In genomic region chr1:172449585-172450523, GRCh38 we compare ENCODE assay signal across 8 cellular contexts. TPM values are rescaled to one million over a fixed set of nuclear protein-coding genes. Genes with fewer than 3 reads are reported as not detected.
DNase-seq lines count a peak whose midpoint lies in the region; ATAC-seq and TF ChIP-seq lines count a peak whose summit lies in the region.

No MANE protein-coding gene starts in this region.

- TF ChIP-seq CTCF in spleen (IDR thresholded peaks at IDR 0.05 in 8 of 11, conservative IDR thresholded peaks at IDR 0.05 in 3 of 11), result peak; percentile 64 to 87 (median 80)

- H3K36me3 ChIP-seq in SJCRH30, result no peaks in the 10 kb centered on the region
- H3K36me3 ChIP-seq in spleen, result no peaks in the 10 kb centered on the region

- peak; percentile 96 for ATAC-seq in GM21529 (IDR thresholded peaks at IDR 0.05; ENCODE audit: unreplicated experiment)

- H3K27ac ChIP-seq in SJCRH30, result peak overlapping the region; percentile 27
- peak overlapping the region in 2 of 8 donors; percentile 19 to 37 for H3K27ac ChIP-seq in spleen

- no peak for TF ChIP-seq POLR2A in spleen (IDR thresholded peaks at IDR 0.05)

- DNase-seq in activated CD4-positive, alpha-beta T cell treated with anti-CD3 and anti-CD28 coated beads for 48 hours, result peak; percentile 33
- DNase-seq in activated CD4-positive, alpha-beta T cell treated with anti-CD3 and anti-CD28 coated beads, Interleukin-2, amount 50 U/mL, for 4 hours, result no peak
- DNase-seq in KBM-7 (peak; percentile 72), SJCRH30 (peak; percentile 77 to 89), T47D (ENCODE audit: low read depth in 1 of 2, low spot score in 1 of 2) (peak; percentile 47 to 83), iris pigment epithelial cell (ENCODE audit: low read depth) (peak; percentile 70), spleen (peak; percentile 81)

- H3K9me3 ChIP-seq in SJCRH30 (replicated peaks) (no peaks in the 10 kb centered on the region), spleen (no peaks in the 10 kb centered on the region)

- in situ Hi-C loops in KBM-7 (cut with MboI; ENCODE audit: low pct_unique_long_range_greater_than_20kb, low sequenced_read_pairs) (no loop called here), T47D (cut with HindIII; ENCODE audit: low pct_unique_long_range_greater_than_20kb, low sequenced_read_pairs) (no loop called here)

- H3K4me1 ChIP-seq in SJCRH30 (peaks cover 25% of the 10 kb centered on the region), spleen (peaks cover 0 to 26% (median 10%) of the 10 kb centered on the region in 6 donors)

- H3K27me3 ChIP-seq in SJCRH30, result no peaks in the 10 kb centered on the region
- no peaks in the 10 kb centered on the region for H3K27me3 ChIP-seq in spleen (replicated peaks in 1 of 7)

- WGBS in spleen, 5 donors, result 44 to 63% (median 55%) methylated on average over 15 to 18 of the region's 18 CpGs

- peak overlapping the region; percentile 39 for H3K4me3 ChIP-seq in SJCRH30
- peak overlapping the region in 1 of 8 donors; percentile 33 for H3K4me3 ChIP-seq in spleen

- intact Hi-C loops in spleen (cut with DNase I; ENCODE audit: low total_unique reads), result loop anchor here (5.0 to 10.0 kb wide), 2 partner anchors 272 to 445 kb away; no protein-coding TSS in a partner anchor

RNA-seq across cellular contexts. Expression of gene PIGC, which starts 6.0 kb away (rescaled TPM):
- 26.1 and 26.6 TPM in 2 replicates for total RNA-seq in SJCRH30 (2014; rRNA removed; shearing (Covaris generic))
- total RNA-seq in spleen, result 10 to 100 TPM; 20.1 to 28.0 (median 23.4) TPM
- 10 to 100 TPM; 23.2 to 27.8 (median 27.6) TPM for polyA plus RNA-seq in spleen

RNA-seq across cellular contexts. Expression of gene C1orf105, which starts 29.4 kb away (rescaled TPM):
- total RNA-seq in SJCRH30 (2014; rRNA removed; shearing (Covaris generic)), result 17.7 and 21.0 TPM in 2 replicates
- total RNA-seq in spleen, result not detected
- not detected for polyA plus RNA-seq in spleen

Comparison
In these comparisons a context has a peak if more than half of its experiments do, and no peak if none do; other contexts are left out.
1. DNase-seq: peak in activated CD4-positive, alpha-beta T cell treated with anti-CD3 and anti-CD28 coated beads for 48 hours (single experiment), KBM-7 (single experiment), SJCRH30 (2 of 2), T47D (2 of 2), iris pigment epithelial cell (single experiment) and spleen (single experiment); none in activated CD4-positive, alpha-beta T cell treated with anti-CD3 and anti-CD28 coated beads, Interleukin-2, amount 50 U/mL, for 4 hours (0 of 2).
2. RNA of gene C1orf105, which starts 29.4 kb away (total RNA-seq): 17.7 to 21.0 TPM in SJCRH30; not detected in spleen; every median in the first group is over 10 times any median in the second.